ENCODE assay signal across 8 cellular contexts in the genomic region with DNA sequence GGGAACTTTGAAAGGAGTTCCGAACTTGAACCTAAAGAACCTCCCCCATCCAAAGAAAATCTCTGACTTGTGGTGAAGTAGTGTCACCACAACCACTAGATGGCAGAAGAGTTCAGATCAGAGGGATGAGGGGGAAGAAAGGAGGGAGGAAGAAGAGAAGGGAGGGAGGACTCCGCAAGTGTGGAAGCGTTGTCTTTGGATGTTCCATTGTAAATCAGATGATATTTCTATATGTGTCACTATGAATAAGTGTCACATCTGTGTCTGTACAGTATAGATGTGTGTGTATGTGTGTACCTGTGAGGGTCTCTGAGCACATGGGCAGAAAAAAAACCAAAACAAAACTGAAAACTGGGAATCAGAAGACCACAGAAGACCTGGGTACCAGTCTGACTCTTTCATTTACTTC. TPM values are rescaled to one million over a fixed set of nuclear protein-coding genes. Genes with fewer than 3 reads are reported as not detected.
DNase-seq lines count a peak whose midpoint lies in the region; ATAC-seq and TF ChIP-seq lines count a peak whose summit lies in the region.

No MANE protein-coding gene starts in this region.

- no peaks in the 10 kb centered on the region for H3K9me3 ChIP-seq in AG04450 (ENCODE audit: control insufficient read depth, insufficient read depth, low read length)
- H3K9me3 ChIP-seq in SK-N-MC (ENCODE audit: low read depth, low read length): no peaks in the 10 kb centered on the region

- H3K9ac ChIP-seq in SK-N-MC (ENCODE audit: insufficient read length): no peak overlapping the region

- H3K27ac ChIP-seq in AG04450 (ENCODE audit: low read depth, low read length) (no peak overlapping the region), SK-N-MC (no peak overlapping the region)

- POLR2A ChIA-PET in AG04450 (lab: Yijun Ruan, JAX): interaction anchor here (1.3 kb wide), 1 partner anchor 28 kb away, joined by 4 read pairs; a partner anchor contains a TSS

- peak; percentile 55 for DNase-seq in AG04450 (ENCODE audit: low read depth, low spot score)
- DNase-seq in GM10266 (ENCODE audit: extremely low spot score): peak; percentile 64
- peak; percentile 78 for DNase-seq in NCI-H1105 treated with DMSO at 0.1 percent for 48 hours (lab: John Stamatoyannopoulos, UW)
- peak; percentile 40 for DNase-seq in SK-N-MC (ENCODE audit: low read depth, low spot score)
- DNase-seq in cerebellum (ENCODE audit: low spot score): peak; percentile 76
- DNase-seq in left kidney (ENCODE audit: low read depth, low spot score): peak; percentile 93
- DNase-seq in stromal cell of bone marrow (ENCODE audit: low read depth): peak; percentile 71

- CTCF ChIA-PET in AG04450 (lab: Charles Lee): interaction anchor here (0.7 to 4.4 kb wide), 30 partner anchors 8 to 298 kb away, joined by 3 to 26 read pairs (median 4); a partner anchor contains a TSS

- ATAC-seq in HG03460 (IDR thresholded peaks at IDR 0.05; ENCODE audit: unreplicated experiment): no peak

- H3K36me3 ChIP-seq in SK-N-MC (ENCODE audit: insufficient read depth, low read length): no peaks in the 10 kb centered on the region

- H3K4me3 ChIP-seq in AG04450 (ENCODE audit: low read depth, low read length) (no peak overlapping the region), SK-N-MC (peak overlapping the region; percentile 7; the same call in 1 of the 2 replicates)

- TF ChIP-seq CTCF in AG04450 (IDR thresholded peaks at IDR 0.05; ENCODE audit: low read depth, low read length) (peak; percentile 90), GM10266 (IDR thresholded peaks at IDR 0.05; ENCODE audit: control insufficient read depth, insufficient read depth, low read depth, missing control alignments) (peak; percentile 74)

- no peaks in the 10 kb centered on the region for H3K27me3 ChIP-seq in AG04450 (ENCODE audit: control insufficient read depth, insufficient read depth, low read length)

RNA-seq across cellular contexts. Expression of a gene that starts 16.9 kb away (rescaled TPM):
- 5.5 TPM in 2 replicates for polyA plus RNA-seq in AG04450 (2011; rRNA removed)
- 5.0 and 10.1 TPM in 2 replicates for polyA minus RNA-seq in AG04450 (2011; rRNA and poly(A)+ RNA removed)
- total RNA-seq in cerebellum: 3.2 TPM

RNA-seq across cellular contexts. Expression of a gene that starts 27.8 kb away (rescaled TPM):
- polyA plus RNA-seq in AG04450 (2011; rRNA removed): 46.1 and 56.6 TPM in 2 replicates
- polyA minus RNA-seq in AG04450 (2011; rRNA and poly(A)+ RNA removed): 39.0 and 49.4 TPM in 2 replicates
- total RNA-seq in cerebellum: 32.2 TPM

Comparison
In these comparisons a context has a peak if more than half of its experiments do, and no peak if none do; other contexts are left out.
1. DNase-seq: peak in every context shown above with its lines; median percentile 93 in left kidney; 78 in NCI-H1105 treated with DMSO at 0.1 percent for 48 hours; 76 in cerebellum; 71 in stromal cell of bone marrow; 64 in GM10266; 55 in AG04450; 40 in SK-N-MC.